In the genomic region with DNA sequence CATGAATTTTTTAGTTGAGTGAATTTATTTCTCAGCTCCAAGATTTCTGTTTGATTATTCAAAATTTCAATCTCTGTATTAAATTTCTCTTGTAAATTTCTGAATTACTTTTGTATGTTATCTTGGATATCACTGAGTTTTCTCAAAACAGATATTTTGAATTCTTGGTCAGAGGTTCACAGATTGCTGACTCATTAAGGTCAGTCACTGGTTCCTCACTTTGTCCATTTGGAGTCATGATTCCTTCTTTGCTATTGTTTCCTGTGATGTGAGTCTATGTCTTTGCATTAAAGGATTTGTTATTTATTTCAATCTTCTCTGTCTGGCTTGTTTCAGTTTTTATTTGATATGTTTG, we compare ENCODE assay signal across 2 cellular contexts.
TF ChIP-seq lines count a peak whose summit lies in the region.

No MANE protein-coding gene starts in this region.

TF ChIP-seq in HCT116, 20 proteins besides CTCF, POLR2A, EP300 and RAD21:
- TF ChIP-seq ZFX (IDR thresholded peaks at IDR 0.05), result no peak
- no peak for TF ChIP-seq CEBPB (IDR thresholded peaks at IDR 0.05; ENCODE audit: low read depth)
- TF ChIP-seq, protein P1, sequence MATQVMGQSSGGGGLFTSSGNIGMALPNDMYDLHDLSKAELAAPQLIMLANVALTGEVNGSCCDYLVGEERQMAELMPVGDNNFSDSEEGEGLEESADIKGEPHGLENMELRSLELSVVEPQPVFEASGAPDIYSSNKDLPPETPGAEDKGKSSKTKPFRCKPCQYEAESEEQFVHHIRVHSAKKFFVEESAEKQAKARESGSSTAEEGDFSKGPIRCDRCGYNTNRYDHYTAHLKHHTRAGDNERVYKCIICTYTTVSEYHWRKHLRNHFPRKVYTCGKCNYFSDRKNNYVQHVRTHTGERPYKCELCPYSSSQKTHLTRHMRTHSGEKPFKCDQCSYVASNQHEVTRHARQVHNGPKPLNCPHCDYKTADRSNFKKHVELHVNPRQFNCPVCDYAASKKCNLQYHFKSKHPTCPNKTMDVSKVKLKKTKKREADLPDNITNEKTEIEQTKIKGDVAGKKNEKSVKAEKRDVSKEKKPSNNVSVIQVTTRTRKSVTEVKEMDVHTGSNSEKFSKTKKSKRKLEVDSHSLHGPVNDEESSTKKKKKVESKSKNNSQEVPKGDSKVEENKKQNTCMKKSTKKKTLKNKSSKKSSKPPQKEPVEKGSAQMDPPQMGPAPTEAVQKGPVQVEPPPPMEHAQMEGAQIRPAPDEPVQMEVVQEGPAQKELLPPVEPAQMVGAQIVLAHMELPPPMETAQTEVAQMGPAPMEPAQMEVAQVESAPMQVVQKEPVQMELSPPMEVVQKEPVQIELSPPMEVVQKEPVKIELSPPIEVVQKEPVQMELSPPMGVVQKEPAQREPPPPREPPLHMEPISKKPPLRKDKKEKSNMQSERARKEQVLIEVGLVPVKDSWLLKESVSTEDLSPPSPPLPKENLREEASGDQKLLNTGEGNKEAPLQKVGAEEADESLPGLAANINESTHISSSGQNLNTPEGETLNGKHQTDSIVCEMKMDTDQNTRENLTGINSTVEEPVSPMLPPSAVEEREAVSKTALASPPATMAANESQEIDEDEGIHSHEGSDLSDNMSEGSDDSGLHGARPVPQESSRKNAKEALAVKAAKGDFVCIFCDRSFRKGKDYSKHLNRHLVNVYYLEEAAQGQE (IDR thresholded peaks at IDR 0.05; ENCODE audit: low read depth), result no peak
- no peak for TF ChIP-seq EZH2phosphoT487 (IDR thresholded peaks at IDR 0.05; ENCODE audit: borderline replicate concordance)
- TF ChIP-seq, protein P2, sequence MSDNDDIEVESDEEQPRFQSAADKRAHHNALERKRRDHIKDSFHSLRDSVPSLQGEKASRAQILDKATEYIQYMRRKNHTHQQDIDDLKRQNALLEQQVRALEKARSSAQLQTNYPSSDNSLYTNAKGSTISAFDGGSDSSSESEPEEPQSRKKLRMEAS (IDR thresholded peaks at IDR 0.05), result no peak
- TF ChIP-seq EZH2 (IDR thresholded peaks at IDR 0.05), result no peak
- TF ChIP-seq ZNF274 (IDR thresholded peaks at IDR 0.05; ENCODE audit: low read depth, low read length), result no peak

TF ChIP-seq in K562, 482 proteins besides CTCF, POLR2A, EP300 and RAD21 (continues in another document):
- TF ChIP-seq MAFK (IDR thresholded peaks at IDR 0.05; ENCODE audit: low read length) (peak; percentile 54), ZNF224 (CRISPR knock-in tag; IDR thresholded peaks at IDR 0.05) (no peak), CEBPB (tag; IDR thresholded peaks at IDR 0.05) (no peak), NFE2L1 (tag; IDR thresholded peaks at IDR 0.05; ENCODE audit: borderline replicate concordance, low read depth) (peak; percentile 41; the same call in 1 of the 2 replicates), NUFIP1 (IDR thresholded peaks at IDR 0.05; ENCODE audit: partially characterized antibody) (no peak), MAFG (tag; conservative IDR thresholded peaks at IDR 0.05) (peak; percentile 84), ZNF354B (CRISPR knock-in tag; IDR thresholded peaks at IDR 0.05) (no peak), PTTG1 (tag; IDR thresholded peaks at IDR 0.05; ENCODE audit: low read depth) (no peak), NFE2 (IDR thresholded peaks at IDR 0.05; ENCODE audit: low read depth) (peak; percentile 70; the same call in 1 of the 2 replicates), ZNF316 (IDR thresholded peaks at IDR 0.05) (peak; percentile 94)
- TF ChIP-seq, protein P3, sequence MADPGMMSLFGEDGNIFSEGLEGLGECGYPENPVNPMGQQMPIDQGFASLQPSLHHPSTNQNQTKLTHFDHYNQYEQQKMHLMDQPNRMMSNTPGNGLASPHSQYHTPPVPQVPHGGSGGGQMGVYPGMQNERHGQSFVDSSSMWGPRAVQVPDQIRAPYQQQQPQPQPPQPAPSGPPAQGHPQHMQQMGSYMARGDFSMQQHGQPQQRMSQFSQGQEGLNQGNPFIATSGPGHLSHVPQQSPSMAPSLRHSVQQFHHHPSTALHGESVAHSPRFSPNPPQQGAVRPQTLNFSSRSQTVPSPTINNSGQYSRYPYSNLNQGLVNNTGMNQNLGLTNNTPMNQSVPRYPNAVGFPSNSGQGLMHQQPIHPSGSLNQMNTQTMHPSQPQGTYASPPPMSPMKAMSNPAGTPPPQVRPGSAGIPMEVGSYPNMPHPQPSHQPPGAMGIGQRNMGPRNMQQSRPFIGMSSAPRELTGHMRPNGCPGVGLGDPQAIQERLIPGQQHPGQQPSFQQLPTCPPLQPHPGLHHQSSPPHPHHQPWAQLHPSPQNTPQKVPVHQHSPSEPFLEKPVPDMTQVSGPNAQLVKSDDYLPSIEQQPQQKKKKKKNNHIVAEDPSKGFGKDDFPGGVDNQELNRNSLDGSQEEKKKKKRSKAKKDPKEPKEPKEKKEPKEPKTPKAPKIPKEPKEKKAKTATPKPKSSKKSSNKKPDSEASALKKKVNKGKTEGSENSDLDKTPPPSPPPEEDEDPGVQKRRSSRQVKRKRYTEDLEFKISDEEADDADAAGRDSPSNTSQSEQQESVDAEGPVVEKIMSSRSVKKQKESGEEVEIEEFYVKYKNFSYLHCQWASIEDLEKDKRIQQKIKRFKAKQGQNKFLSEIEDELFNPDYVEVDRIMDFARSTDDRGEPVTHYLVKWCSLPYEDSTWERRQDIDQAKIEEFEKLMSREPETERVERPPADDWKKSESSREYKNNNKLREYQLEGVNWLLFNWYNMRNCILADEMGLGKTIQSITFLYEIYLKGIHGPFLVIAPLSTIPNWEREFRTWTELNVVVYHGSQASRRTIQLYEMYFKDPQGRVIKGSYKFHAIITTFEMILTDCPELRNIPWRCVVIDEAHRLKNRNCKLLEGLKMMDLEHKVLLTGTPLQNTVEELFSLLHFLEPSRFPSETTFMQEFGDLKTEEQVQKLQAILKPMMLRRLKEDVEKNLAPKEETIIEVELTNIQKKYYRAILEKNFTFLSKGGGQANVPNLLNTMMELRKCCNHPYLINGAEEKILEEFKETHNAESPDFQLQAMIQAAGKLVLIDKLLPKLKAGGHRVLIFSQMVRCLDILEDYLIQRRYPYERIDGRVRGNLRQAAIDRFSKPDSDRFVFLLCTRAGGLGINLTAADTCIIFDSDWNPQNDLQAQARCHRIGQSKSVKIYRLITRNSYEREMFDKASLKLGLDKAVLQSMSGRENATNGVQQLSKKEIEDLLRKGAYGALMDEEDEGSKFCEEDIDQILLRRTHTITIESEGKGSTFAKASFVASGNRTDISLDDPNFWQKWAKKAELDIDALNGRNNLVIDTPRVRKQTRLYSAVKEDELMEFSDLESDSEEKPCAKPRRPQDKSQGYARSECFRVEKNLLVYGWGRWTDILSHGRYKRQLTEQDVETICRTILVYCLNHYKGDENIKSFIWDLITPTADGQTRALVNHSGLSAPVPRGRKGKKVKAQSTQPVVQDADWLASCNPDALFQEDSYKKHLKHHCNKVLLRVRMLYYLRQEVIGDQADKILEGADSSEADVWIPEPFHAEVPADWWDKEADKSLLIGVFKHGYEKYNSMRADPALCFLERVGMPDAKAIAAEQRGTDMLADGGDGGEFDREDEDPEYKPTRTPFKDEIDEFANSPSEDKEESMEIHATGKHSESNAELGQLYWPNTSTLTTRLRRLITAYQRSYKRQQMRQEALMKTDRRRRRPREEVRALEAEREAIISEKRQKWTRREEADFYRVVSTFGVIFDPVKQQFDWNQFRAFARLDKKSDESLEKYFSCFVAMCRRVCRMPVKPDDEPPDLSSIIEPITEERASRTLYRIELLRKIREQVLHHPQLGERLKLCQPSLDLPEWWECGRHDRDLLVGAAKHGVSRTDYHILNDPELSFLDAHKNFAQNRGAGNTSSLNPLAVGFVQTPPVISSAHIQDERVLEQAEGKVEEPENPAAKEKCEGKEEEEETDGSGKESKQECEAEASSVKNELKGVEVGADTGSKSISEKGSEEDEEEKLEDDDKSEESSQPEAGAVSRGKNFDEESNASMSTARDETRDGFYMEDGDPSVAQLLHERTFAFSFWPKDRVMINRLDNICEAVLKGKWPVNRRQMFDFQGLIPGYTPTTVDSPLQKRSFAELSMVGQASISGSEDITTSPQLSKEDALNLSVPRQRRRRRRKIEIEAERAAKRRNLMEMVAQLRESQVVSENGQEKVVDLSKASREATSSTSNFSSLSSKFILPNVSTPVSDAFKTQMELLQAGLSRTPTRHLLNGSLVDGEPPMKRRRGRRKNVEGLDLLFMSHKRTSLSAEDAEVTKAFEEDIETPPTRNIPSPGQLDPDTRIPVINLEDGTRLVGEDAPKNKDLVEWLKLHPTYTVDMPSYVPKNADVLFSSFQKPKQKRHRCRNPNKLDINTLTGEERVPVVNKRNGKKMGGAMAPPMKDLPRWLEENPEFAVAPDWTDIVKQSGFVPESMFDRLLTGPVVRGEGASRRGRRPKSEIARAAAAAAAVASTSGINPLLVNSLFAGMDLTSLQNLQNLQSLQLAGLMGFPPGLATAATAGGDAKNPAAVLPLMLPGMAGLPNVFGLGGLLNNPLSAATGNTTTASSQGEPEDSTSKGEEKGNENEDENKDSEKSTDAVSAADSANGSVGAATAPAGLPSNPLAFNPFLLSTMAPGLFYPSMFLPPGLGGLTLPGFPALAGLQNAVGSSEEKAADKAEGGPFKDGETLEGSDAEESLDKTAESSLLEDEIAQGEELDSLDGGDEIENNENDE (IDR thresholded peaks at IDR 0.05; ENCODE audit: low read depth, low read length), result no peak
- TF ChIP-seq, protein P4, sequence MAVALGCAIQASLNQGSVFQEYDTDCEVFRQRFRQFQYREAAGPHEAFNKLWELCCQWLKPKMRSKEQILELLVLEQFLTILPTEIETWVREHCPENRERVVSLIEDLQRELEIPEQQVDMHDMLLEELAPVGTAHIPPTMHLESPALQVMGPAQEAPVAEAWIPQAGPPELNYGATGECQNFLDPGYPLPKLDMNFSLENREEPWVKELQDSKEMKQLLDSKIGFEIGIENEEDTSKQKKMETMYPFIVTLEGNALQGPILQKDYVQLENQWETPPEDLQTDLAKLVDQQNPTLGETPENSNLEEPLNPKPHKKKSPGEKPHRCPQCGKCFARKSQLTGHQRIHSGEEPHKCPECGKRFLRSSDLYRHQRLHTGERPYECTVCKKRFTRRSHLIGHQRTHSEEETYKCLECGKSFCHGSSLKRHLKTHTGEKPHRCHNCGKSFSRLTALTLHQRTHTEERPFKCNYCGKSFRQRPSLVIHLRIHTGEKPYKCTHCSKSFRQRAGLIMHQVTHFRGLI (CRISPR knock-in tag; IDR thresholded peaks at IDR 0.05), result no peak
- TF ChIP-seq, protein P5, sequence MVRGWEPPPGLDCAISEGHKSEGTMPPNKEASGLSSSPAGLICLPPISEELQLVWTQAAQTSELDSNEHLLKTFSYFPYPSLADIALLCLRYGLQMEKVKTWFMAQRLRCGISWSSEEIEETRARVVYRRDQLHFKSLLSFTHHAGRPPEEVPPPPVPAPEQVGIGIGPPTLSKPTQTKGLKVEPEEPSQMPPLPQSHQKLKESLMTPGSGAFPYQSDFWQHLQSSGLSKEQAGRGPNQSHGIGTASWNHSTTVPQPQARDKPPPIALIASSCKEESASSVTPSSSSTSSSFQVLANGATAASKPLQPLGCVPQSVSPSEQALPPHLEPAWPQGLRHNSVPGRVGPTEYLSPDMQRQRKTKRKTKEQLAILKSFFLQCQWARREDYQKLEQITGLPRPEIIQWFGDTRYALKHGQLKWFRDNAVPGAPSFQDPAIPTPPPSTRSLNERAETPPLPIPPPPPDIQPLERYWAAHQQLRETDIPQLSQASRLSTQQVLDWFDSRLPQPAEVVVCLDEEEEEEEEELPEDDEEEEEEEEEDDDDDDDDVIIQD (CRISPR knock-in tag; IDR thresholded peaks at IDR 0.05), result no peak
- TF ChIP-seq, protein P6, sequence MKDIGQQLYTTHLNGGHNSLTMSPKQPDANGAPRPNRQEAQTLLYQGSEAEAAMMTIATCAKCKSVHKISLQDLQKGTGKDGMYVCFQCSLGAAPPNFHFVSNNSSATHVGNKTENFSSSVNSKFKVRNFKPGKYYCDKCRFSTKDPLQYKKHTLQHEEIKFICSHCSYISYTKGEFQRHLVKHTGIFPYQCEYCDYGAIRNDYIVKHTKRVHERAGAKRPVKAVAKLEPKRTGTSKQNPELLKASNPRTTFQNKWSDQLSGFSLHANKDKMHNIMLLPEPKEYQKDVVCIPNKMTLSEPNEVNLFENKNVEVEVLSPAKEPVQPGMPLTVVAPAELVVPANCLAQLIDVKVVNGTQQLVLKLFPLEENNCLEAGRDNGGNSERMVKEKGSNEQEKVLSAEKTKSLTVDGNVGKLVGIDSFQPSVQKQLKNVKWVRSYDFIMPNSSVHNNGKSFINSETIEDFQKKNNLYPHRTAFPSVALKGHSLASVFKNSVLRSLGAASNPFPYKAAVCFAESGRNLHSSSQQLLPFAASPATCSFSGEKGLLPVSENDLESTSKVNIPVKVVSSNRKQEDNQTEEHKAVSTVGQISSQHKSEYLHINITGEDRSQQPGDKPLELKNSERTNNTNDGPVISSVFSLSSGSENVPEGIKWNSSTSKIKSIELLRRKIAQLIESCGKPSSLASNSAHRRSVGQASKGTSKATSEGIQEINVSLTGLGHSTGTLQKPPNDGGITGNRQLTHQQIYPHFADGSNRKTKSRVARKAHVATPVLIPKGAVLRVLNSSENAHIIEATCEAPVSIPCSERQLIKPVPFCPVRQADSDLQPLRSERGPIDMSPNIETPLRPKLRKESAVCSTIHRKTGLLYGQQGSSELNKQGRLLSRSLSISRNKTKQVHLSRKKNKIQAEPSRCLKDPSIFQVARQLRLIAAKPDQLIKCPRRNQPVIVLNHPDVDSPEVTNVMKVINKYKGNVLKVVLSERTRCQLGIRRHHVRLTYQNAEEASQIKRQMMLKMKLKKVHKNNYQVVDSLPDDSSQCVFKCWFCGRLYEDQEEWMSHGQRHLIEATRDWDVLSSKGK (CRISPR knock-in tag; IDR thresholded peaks at IDR 0.05), result no peak
- TF ChIP-seq, protein P7, sequence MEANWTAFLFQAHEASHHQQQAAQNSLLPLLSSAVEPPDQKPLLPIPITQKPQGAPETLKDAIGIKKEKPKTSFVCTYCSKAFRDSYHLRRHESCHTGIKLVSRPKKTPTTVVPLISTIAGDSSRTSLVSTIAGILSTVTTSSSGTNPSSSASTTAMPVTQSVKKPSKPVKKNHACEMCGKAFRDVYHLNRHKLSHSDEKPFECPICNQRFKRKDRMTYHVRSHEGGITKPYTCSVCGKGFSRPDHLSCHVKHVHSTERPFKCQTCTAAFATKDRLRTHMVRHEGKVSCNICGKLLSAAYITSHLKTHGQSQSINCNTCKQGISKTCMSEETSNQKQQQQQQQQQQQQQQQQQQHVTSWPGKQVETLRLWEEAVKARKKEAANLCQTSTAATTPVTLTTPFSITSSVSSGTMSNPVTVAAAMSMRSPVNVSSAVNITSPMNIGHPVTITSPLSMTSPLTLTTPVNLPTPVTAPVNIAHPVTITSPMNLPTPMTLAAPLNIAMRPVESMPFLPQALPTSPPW (CRISPR knock-in tag; IDR thresholded peaks at IDR 0.05), result no peak
- TF ChIP-seq, protein P8, sequence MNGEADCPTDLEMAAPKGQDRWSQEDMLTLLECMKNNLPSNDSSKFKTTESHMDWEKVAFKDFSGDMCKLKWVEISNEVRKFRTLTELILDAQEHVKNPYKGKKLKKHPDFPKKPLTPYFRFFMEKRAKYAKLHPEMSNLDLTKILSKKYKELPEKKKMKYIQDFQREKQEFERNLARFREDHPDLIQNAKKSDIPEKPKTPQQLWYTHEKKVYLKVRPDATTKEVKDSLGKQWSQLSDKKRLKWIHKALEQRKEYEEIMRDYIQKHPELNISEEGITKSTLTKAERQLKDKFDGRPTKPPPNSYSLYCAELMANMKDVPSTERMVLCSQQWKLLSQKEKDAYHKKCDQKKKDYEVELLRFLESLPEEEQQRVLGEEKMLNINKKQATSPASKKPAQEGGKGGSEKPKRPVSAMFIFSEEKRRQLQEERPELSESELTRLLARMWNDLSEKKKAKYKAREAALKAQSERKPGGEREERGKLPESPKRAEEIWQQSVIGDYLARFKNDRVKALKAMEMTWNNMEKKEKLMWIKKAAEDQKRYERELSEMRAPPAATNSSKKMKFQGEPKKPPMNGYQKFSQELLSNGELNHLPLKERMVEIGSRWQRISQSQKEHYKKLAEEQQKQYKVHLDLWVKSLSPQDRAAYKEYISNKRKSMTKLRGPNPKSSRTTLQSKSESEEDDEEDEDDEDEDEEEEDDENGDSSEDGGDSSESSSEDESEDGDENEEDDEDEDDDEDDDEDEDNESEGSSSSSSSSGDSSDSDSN (IDR thresholded peaks at IDR 0.05; ENCODE audit: borderline replicate concordance in 1 of 2, low read depth in 2 of 2, low read length in 2 of 2), result no peak
